ENCODE assay signal across 19 cellular contexts in the genomic region with DNA sequence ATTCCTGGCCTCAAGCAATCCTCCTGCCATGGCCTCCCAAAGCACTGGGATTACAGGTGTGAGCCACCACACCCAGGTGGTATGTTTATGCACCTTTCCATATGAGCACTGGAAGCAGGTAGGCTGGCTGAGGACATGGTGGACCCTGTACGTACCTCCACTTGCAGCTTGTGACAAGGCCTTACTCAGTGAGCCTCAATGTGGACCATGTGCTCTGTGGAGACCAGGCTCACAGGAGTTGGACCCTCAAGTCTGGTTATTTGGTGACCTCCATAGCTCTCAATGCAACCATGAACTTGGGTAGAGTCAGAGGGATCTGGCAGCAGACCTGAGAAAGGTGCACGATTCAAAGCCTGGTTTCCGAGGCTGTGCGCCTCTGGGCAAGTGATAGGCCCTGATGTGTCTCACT. TPM values are rescaled to one million over a fixed set of nuclear protein-coding genes. Genes with fewer than 3 reads are reported as not detected.
DNase-seq lines count a peak whose midpoint lies in the region; ATAC-seq and TF ChIP-seq lines count a peak whose summit lies in the region.
"Had no signal": no experiment of that assay in that cellular context is flagged by ENCODE, and none has a peak within 500 bp of the region (broad histone marks: within the 10 kb centered on the region; RNA-seq: fewer than 3 reads in every experiment).

No MANE protein-coding gene starts in this region.

- CTCF ChIA-PET in WTC11 (lab: Charles Lee) = interaction anchor here (0.7 to 5.1 kb wide), 9 partner anchors 9 to 269 kb away, joined by 3 to 38 read pairs (median 4); partner anchors contain the start of genes KLK13 and KLK3

- H3K27ac ChIP-seq in 22Rv1 = peak overlapping the region; percentile 98
- peak overlapping the region; percentile 61 for H3K27ac ChIP-seq in C4-2B
- H3K27ac ChIP-seq in Karpas-422 (ENCODE audit: low read length) = no peak overlapping the region
- H3K27ac ChIP-seq: KMS-11, pancreas, SJSA1 had no signal

- no peak overlapping the region for H3K4me2 ChIP-seq in Karpas-422 (ENCODE audit: low read depth, low read length, poor library complexity, severe bottlenecking)
- H3K4me2 ChIP-seq: KMS-11 had no signal

- H4K20me1 ChIP-seq in Karpas-422 (ENCODE audit: insufficient read depth, low read depth, low read length) = peaks cover 47% of the 10 kb centered on the region

- H3K9me3 Mint-ChIP-seq in WTC11 = no peaks in the 10 kb centered on the region
- H3K9me3 Mint-ChIP-seq: activated CD4-positive, alpha-beta memory T cell treated with anti-CD3 and anti-CD28 coated beads for 36 hours had no signal

- H3K27ac Mint-ChIP-seq in WTC11 = peak overlapping the region; percentile 79; the same call in 1 of the 2 replicates

- no peak overlapping the region for H3K4me3 ChIP-seq in Karpas-422 (ENCODE audit: low read length)
- H3K4me3 ChIP-seq: BLaER1 treated with 17β-estradiol and CSF1 and Interleukin-3, amounts not matched to agents 10 nM and 100 nM; pancreas; SJSA1 had no signal

- no peak overlapping the region for H3K9ac ChIP-seq in Karpas-422 (ENCODE audit: low read length)
- H3K9ac ChIP-seq: KMS-11 had no signal

- peaks cover 16% of the 10 kb centered on the region for H3K27me3 Mint-ChIP-seq in WTC11 (ENCODE audit: low read depth)
- H3K27me3 Mint-ChIP-seq: activated CD4-positive, alpha-beta memory T cell treated with anti-CD3 and anti-CD28 coated beads for 36 hours had no signal

- POLR2A ChIA-PET in WTC11 (lab: Charles Lee) = interaction anchor here (0.8 to 1.4 kb wide), 4 partner anchors 9 to 412 kb away, joined by 3 to 6 read pairs (median 4); no protein-coding TSS in a partner anchor

- H2AFZ ChIP-seq in Karpas-422 (ENCODE audit: low read length) = no peak overlapping the region

- H3K36me3 ChIP-seq in Karpas-422 (ENCODE audit: insufficient read depth, low read length) = peaks cover 37% of the 10 kb centered on the region

- no peak overlapping the region for H3K4me3 Mint-ChIP-seq in WTC11
- H3K4me3 Mint-ChIP-seq: activated CD4-positive, alpha-beta memory T cell treated with anti-CD3 and anti-CD28 coated beads for 36 hours had no signal

- TF ChIP-seq CTCF in 22Rv1 (IDR thresholded peaks at IDR 0.05) (no peak), C4-2B (conservative IDR thresholded peaks at IDR 0.05) (no peak), WTC11 (IDR thresholded peaks at IDR 0.05) (no peak)

- no peaks in the 10 kb centered on the region for H3K9me3 ChIP-seq in Karpas-422 (ENCODE audit: low read length)
- H3K9me3 ChIP-seq: BLaER1 treated with 17β-estradiol and CSF1 and Interleukin-3, amounts not matched to agents 10 nM and 100 nM; pancreas had no signal

- H3K79me2 ChIP-seq in Karpas-422 (ENCODE audit: low read length) = no peaks in the 10 kb centered on the region

- H3K36me3 Mint-ChIP-seq in WTC11 = peaks cover 26% of the 10 kb centered on the region

- H3K4me1 ChIP-seq in Karpas-422 (ENCODE audit: low read length) = 0 out of 2 replicates have a peak, but pooled peaks cover 3% of the 10 kb centered on the region
- H3K4me1 ChIP-seq: pancreas, SJSA1 had no signal

- ATAC-seq in WTC11 (no peak; the same call in 1 of the 2 replicates), HG03460 (IDR thresholded peaks at IDR 0.05; ENCODE audit: unreplicated experiment) (no peak)

- no peaks in the 10 kb centered on the region for H3K27me3 ChIP-seq in Karpas-422 (ENCODE audit: low read length)
- H3K27me3 ChIP-seq: BLaER1 treated with 17β-estradiol and CSF1 and Interleukin-3, amounts not matched to agents 10 nM and 100 nM; pancreas; SJSA1 had no signal

- peak; percentile 66 for DNase-seq in Karpas-422
- DNase-seq in WTC11 (ENCODE audit: low spot score) = no peak
- DNase-seq in NCI-H345 (lab: John Stamatoyannopoulos, UW) = no peak
- no peak for DNase-seq in 8988T
- DNase-seq: activated CD4-positive, alpha-beta memory T cell treated with anti-CD3 and anti-CD28 coated beads for 36 hours; activated effector memory CD4-positive, alpha-beta T cell treated with Interleukin-2 at 50 U/mL for 16 hours; DMS79; foreskin melanocyte; NCI-H1417 treated with DMSO at 0.1 percent for 48 hours; NCI-H446; pancreas had no signal

- peaks cover 14% of the 10 kb centered on the region for H3K4me1 Mint-ChIP-seq in WTC11

- no peaks in the 10 kb centered on the region for H3K9me2 ChIP-seq in Karpas-422 (replicated peaks; ENCODE audit: insufficient read depth, low read length)

TF ChIP-seq in WTC11, 78 proteins besides CTCF, POLR2A, EP300 and RAD21 (continues in another document):
- TF ChIP-seq, protein P1, sequence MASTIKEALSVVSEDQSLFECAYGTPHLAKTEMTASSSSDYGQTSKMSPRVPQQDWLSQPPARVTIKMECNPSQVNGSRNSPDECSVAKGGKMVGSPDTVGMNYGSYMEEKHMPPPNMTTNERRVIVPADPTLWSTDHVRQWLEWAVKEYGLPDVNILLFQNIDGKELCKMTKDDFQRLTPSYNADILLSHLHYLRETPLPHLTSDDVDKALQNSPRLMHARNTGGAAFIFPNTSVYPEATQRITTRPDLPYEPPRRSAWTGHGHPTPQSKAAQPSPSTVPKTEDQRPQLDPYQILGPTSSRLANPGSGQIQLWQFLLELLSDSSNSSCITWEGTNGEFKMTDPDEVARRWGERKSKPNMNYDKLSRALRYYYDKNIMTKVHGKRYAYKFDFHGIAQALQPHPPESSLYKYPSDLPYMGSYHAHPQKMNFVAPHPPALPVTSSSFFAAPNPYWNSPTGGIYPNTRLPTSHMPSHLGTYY (CRISPR knock-in tag; IDR thresholded peaks at IDR 0.05) = no peak
- TF ChIP-seq ZNF121 (CRISPR knock-in tag; IDR thresholded peaks at IDR 0.05) (no peak), GTF2I (CRISPR knock-in tag; conservative IDR thresholded peaks at IDR 0.05) (no peak), ATF1 (CRISPR knock-in tag; IDR thresholded peaks at IDR 0.05) (no peak), EMX1 (CRISPR knock-in tag; IDR thresholded peaks at IDR 0.05) (no peak), IRF2 (CRISPR knock-in tag; IDR thresholded peaks at IDR 0.05; ENCODE audit: borderline replicate concordance, low read depth) (no peak), PRRX2 (CRISPR knock-in tag; IDR thresholded peaks at IDR 0.05) (no peak)
- TF ChIP-seq, protein P2, sequence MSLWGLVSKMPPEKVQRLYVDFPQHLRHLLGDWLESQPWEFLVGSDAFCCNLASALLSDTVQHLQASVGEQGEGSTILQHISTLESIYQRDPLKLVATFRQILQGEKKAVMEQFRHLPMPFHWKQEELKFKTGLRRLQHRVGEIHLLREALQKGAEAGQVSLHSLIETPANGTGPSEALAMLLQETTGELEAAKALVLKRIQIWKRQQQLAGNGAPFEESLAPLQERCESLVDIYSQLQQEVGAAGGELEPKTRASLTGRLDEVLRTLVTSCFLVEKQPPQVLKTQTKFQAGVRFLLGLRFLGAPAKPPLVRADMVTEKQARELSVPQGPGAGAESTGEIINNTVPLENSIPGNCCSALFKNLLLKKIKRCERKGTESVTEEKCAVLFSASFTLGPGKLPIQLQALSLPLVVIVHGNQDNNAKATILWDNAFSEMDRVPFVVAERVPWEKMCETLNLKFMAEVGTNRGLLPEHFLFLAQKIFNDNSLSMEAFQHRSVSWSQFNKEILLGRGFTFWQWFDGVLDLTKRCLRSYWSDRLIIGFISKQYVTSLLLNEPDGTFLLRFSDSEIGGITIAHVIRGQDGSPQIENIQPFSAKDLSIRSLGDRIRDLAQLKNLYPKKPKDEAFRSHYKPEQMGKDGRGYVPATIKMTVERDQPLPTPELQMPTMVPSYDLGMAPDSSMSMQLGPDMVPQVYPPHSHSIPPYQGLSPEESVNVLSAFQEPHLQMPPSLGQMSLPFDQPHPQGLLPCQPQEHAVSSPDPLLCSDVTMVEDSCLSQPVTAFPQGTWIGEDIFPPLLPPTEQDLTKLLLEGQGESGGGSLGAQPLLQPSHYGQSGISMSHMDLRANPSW (CRISPR knock-in tag; conservative IDR thresholded peaks at IDR 0.05; ENCODE audit: low read depth) = no peak
- TF ChIP-seq, protein P3, sequence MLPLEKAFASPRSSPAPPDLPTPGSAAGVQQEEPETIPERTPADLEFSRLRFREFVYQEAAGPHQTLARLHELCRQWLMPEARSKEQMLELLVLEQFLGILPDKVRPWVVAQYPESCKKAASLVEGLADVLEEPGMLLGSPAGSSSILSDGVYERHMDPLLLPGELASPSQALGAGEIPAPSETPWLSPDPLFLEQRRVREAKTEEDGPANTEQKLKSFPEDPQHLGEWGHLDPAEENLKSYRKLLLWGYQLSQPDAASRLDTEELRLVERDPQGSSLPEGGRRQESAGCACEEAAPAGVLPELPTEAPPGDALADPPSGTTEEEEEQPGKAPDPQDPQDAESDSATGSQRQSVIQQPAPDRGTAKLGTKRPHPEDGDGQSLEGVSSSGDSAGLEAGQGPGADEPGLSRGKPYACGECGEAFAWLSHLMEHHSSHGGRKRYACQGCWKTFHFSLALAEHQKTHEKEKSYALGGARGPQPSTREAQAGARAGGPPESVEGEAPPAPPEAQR (CRISPR knock-in tag; IDR thresholded peaks at IDR 0.05) = no peak
- TF ChIP-seq, protein P4, sequence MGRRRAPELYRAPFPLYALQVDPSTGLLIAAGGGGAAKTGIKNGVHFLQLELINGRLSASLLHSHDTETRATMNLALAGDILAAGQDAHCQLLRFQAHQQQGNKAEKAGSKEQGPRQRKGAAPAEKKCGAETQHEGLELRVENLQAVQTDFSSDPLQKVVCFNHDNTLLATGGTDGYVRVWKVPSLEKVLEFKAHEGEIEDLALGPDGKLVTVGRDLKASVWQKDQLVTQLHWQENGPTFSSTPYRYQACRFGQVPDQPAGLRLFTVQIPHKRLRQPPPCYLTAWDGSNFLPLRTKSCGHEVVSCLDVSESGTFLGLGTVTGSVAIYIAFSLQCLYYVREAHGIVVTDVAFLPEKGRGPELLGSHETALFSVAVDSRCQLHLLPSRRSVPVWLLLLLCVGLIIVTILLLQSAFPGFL (CRISPR knock-in tag; IDR thresholded peaks at IDR 0.05; ENCODE audit: borderline replicate concordance) = no peak

RNA-seq across cellular contexts. Expression of gene ACP4, which starts 5.5 kb away (rescaled TPM):
- total RNA-seq in Karpas-422 (2014; rRNA removed; shearing (Covaris generic); ENCODE audit: low replicate concordance) = not detected in 2 replicates
- not detected in 3 replicates for total RNA-seq in WTC11 (2021)
- total RNA-seq: activated CD4-positive, alpha-beta memory T cell treated with anti-CD3 and anti-CD28 coated beads for 36 hours; astrocyte; left lobe of liver; pancreas; SJSA1 had no signal

RNA-seq across cellular contexts. Expression of gene GPR32, which starts 25.4 kb away (rescaled TPM):
- not detected in 2 replicates for total RNA-seq in Karpas-422 (2014; rRNA removed; shearing (Covaris generic); ENCODE audit: low replicate concordance)
- total RNA-seq in WTC11 (2021) = not detected in 3 replicates
- total RNA-seq: activated CD4-positive, alpha-beta memory T cell treated with anti-CD3 and anti-CD28 coated beads for 36 hours; astrocyte; left lobe of liver; pancreas; SJSA1 had no signal

RNA-seq across cellular contexts. Expression of gene KLK1, which starts 27.9 kb away (rescaled TPM):
- not detected in 2 replicates for total RNA-seq in Karpas-422 (2014; rRNA removed; shearing (Covaris generic); ENCODE audit: low replicate concordance)
- total RNA-seq in WTC11 (2021) = 3.9 to 6.0 TPM (median 5.4 TPM) in 3 replicates
- total RNA-seq: astrocyte, SJSA1 had no signal

RNA-seq across cellular contexts. Expression of gene KLK15, which starts 37.7 kb away (rescaled TPM):
- not detected in 2 replicates for total RNA-seq in Karpas-422 (2014; rRNA removed; shearing (Covaris generic); ENCODE audit: low replicate concordance)
- not detected in 3 replicates for total RNA-seq in WTC11 (2021)
- total RNA-seq: activated CD4-positive, alpha-beta memory T cell treated with anti-CD3 and anti-CD28 coated beads for 36 hours; astrocyte; left lobe of liver; pancreas; SJSA1 had no signal

RNA-seq across cellular contexts. Expression of gene KLK3, which starts 59.0 kb away (rescaled TPM):
- total RNA-seq in Karpas-422 (2014; rRNA removed; shearing (Covaris generic); ENCODE audit: low replicate concordance) = not detected in 2 replicates
- 0.13 to 0.25 TPM (median 0.16 TPM) in 3 replicates for total RNA-seq in WTC11 (2021)
- total RNA-seq: activated CD4-positive, alpha-beta memory T cell treated with anti-CD3 and anti-CD28 coated beads for 36 hours; astrocyte; left lobe of liver; pancreas; SJSA1 had no signal
